ENCODE assay signal across 8 cellular contexts in genomic region chr19:9791552-9792181, GRCh38. TPM values are rescaled to one million over a fixed set of nuclear protein-coding genes. Genes with fewer than 3 reads are reported as not detected.
DNase-seq lines count a peak whose midpoint lies in the region; ATAC-seq, FAIRE-seq and TF ChIP-seq lines count a peak whose summit lies in the region.

No MANE protein-coding gene starts in this region.

- peak overlapping the region; percentile 86 for H3K4me3 Mint-ChIP-seq in activated naive CD4-positive, alpha-beta T cell treated with anti-CD3 and anti-CD28 coated beads for 36 hours
- peak overlapping the region; percentile 87 for H3K4me3 Mint-ChIP-seq in neural progenitor cell
- peak overlapping the region; percentile 79 for H3K4me3 Mint-ChIP-seq in stimulated activated naive CD8-positive, alpha-beta T cell treated with anti-CD3 and anti-CD28 coated beads, Interleukin-15, Interleukin-2, amounts not matched to agents 100 ng/mL and 50 ng/mL, for 24 hours

- peak; percentile 43 for ATAC-seq in GM19043 (IDR thresholded peaks at IDR 0.05; ENCODE audit: low read depth, unreplicated experiment)

- H3K36me3 ChIP-seq in neural progenitor cell, result no peaks in the 10 kb centered on the region

- no peaks in the 10 kb centered on the region for H3K27me3 Mint-ChIP-seq in activated naive CD4-positive, alpha-beta T cell treated with anti-CD3 and anti-CD28 coated beads for 36 hours (ENCODE audit: low read depth)
- peaks cover 3% of the 10 kb centered on the region for H3K27me3 Mint-ChIP-seq in neural progenitor cell (ENCODE audit: insufficient read depth, low read depth)
- no peaks in the 10 kb centered on the region for H3K27me3 Mint-ChIP-seq in stimulated activated naive CD8-positive, alpha-beta T cell treated with anti-CD3 and anti-CD28 coated beads, Interleukin-15, Interleukin-2, amounts not matched to agents 100 ng/mL and 50 ng/mL, for 24 hours

- peaks cover 14% of the 10 kb centered on the region for H3K4me1 Mint-ChIP-seq in activated naive CD4-positive, alpha-beta T cell treated with anti-CD3 and anti-CD28 coated beads for 36 hours (ENCODE audit: low read depth)
- peaks cover 17% of the 10 kb centered on the region for H3K4me1 Mint-ChIP-seq in neural progenitor cell
- H3K4me1 Mint-ChIP-seq in stimulated activated naive CD8-positive, alpha-beta T cell treated with anti-CD3 and anti-CD28 coated beads, Interleukin-15, Interleukin-2, amounts not matched to agents 100 ng/mL and 50 ng/mL, for 24 hours (ENCODE audit: low read depth), result peaks cover 28% of the 10 kb centered on the region

- peaks cover 33% of the 10 kb centered on the region for H3F3A ChIP-seq in neural progenitor cell (ENCODE audit: low read depth)

- peak overlapping the region; percentile 99 for H2AFZ ChIP-seq in neural progenitor cell (replicated peaks)

- in situ Hi-C loops in SK-MEL-5 (cut with HindIII; ENCODE audit: low pct_unique_long_range_greater_than_20kb, low sequenced_read_pairs), result no loop called here

- intact Hi-C loops in activated naive CD4-positive, alpha-beta T cell treated with anti-CD3 and anti-CD28 coated beads for 36 hours (cut with micrococcal nuclease), result loop anchor here (1.0 to 2.0 kb wide), 7 partner anchors 28 to 959 kb away; partner anchors contain the start of genes FBXL12, MBD3L1, ZNF121 and ZNF317

- peaks cover 5% of the 10 kb centered on the region for H3K27me3 ChIP-seq in neural progenitor cell

- peak; percentile 78 for DNase-seq in A172 (ENCODE audit: low spot score)
- DNase-seq in LoVo (ENCODE audit: low spot score), result peak; percentile 72
- peak; percentile 87 for DNase-seq in SK-MEL-5 (ENCODE audit: low read depth, low spot score)
- peak; percentile 96 for DNase-seq in activated naive CD4-positive, alpha-beta T cell treated with anti-CD3 and anti-CD28 coated beads for 36 hours
- peak; percentile 83 to 88 for DNase-seq in frontal cortex (ENCODE audit: low spot score in 2 of 2)
- DNase-seq in neural progenitor cell (ENCODE audit: low spot score), result peak; percentile 99

- FAIRE-seq in frontal cortex (lab: Jason Lieb, UNC), result no peak

- no peaks in the 10 kb centered on the region for H3K9me3 ChIP-seq in neural progenitor cell (ENCODE audit: low read depth)

- no peak overlapping the region for H3K9ac ChIP-seq in neural progenitor cell

- peak overlapping the region; percentile 75 for H3K4me2 ChIP-seq in neural progenitor cell

- H4K20me1 ChIP-seq in neural progenitor cell (ENCODE audit: low read depth), result no peaks in the 10 kb centered on the region

- H3K9me3 Mint-ChIP-seq in activated naive CD4-positive, alpha-beta T cell treated with anti-CD3 and anti-CD28 coated beads for 36 hours, result no peaks in the 10 kb centered on the region
- no peaks in the 10 kb centered on the region for H3K9me3 Mint-ChIP-seq in neural progenitor cell
- no peaks in the 10 kb centered on the region for H3K9me3 Mint-ChIP-seq in stimulated activated naive CD8-positive, alpha-beta T cell treated with anti-CD3 and anti-CD28 coated beads, Interleukin-15, Interleukin-2, amounts not matched to agents 100 ng/mL and 50 ng/mL, for 24 hours

- peaks cover 12% of the 10 kb centered on the region for H3K4me1 ChIP-seq in neural progenitor cell

- peak overlapping the region; percentile 88 for H3K4me3 ChIP-seq in neural progenitor cell

- H3K36me3 Mint-ChIP-seq in activated naive CD4-positive, alpha-beta T cell treated with anti-CD3 and anti-CD28 coated beads for 36 hours (ENCODE audit: low read depth), result no peaks in the 10 kb centered on the region
- no peaks in the 10 kb centered on the region for H3K36me3 Mint-ChIP-seq in neural progenitor cell
- H3K36me3 Mint-ChIP-seq in stimulated activated naive CD8-positive, alpha-beta T cell treated with anti-CD3 and anti-CD28 coated beads, Interleukin-15, Interleukin-2, amounts not matched to agents 100 ng/mL and 50 ng/mL, for 24 hours (ENCODE audit: low read depth), result no peaks in the 10 kb centered on the region

- CTCF ChIA-PET in activated naive CD4-positive, alpha-beta T cell treated with anti-CD3 and anti-CD28 coated beads for 36 hours (lab: Charles Lee), result interaction anchor here (1.0 to 1.8 kb wide), 2 partner anchors 166 to 586 kb away, joined by 3 to 8 read pairs; no protein-coding TSS in a partner anchor

- no peaks in the 10 kb centered on the region for H3K79me2 ChIP-seq in neural progenitor cell (ENCODE audit: low read depth)

- no peak for TF ChIP-seq CTCF in neural progenitor cell (IDR thresholded peaks at IDR 0.05)

- H3K27ac ChIP-seq in neural progenitor cell, result no peak overlapping the region

- peak overlapping the region; percentile 77 for H3K27ac Mint-ChIP-seq in activated naive CD4-positive, alpha-beta T cell treated with anti-CD3 and anti-CD28 coated beads for 36 hours
- peak overlapping the region; percentile 72 for H3K27ac Mint-ChIP-seq in neural progenitor cell
- peak overlapping the region; percentile 85 for H3K27ac Mint-ChIP-seq in stimulated activated naive CD8-positive, alpha-beta T cell treated with anti-CD3 and anti-CD28 coated beads, Interleukin-15, Interleukin-2, amounts not matched to agents 100 ng/mL and 50 ng/mL, for 24 hours

RNA-seq across cellular contexts. Expression of gene ZNF846, which starts 23.1 kb away (rescaled TPM):
- 1.2 and 3.8 TPM in 2 replicates for total RNA-seq in A172 (2014; rRNA removed; shearing (Covaris generic))
- total RNA-seq in SK-MEL-5 (2014; rRNA removed; shearing (Covaris generic)), result 2.0 and 3.3 TPM in 2 replicates
- 2.9 and 3.9 TPM in 2 replicates for polyA plus RNA-seq in SK-MEL-5 (2015; cell fraction: cytosol; rRNA removed)
- 7.9 and 9.0 TPM in 2 replicates for polyA plus RNA-seq in SK-MEL-5 (2015; cell fraction: nucleus; rRNA removed)
- 1 to 10 TPM; 2.0 to 3.5 TPM for total RNA-seq in activated naive CD4-positive, alpha-beta T cell treated with anti-CD3 and anti-CD28 coated beads for 36 hours
- total RNA-seq in frontal cortex (17.1 TPM), neural progenitor cell (ENCODE audit: low replicate concordance) (13.1 and 18.0 TPM in 2 replicates)

RNA-seq across cellular contexts. Expression of gene FBXL12, which starts 27.2 kb away (rescaled TPM):
- total RNA-seq in A172 (2014; rRNA removed; shearing (Covaris generic)), result 17.3 and 18.1 TPM in 2 replicates
- 9.6 and 11.5 TPM in 2 replicates for total RNA-seq in SK-MEL-5 (2014; rRNA removed; shearing (Covaris generic))
- 14.3 and 19.3 TPM in 2 replicates for polyA plus RNA-seq in SK-MEL-5 (2015; cell fraction: cytosol; rRNA removed)
- 68.0 and 68.6 TPM in 2 replicates for polyA plus RNA-seq in SK-MEL-5 (2015; cell fraction: nucleus; rRNA removed)
- total RNA-seq in activated naive CD4-positive, alpha-beta T cell treated with anti-CD3 and anti-CD28 coated beads for 36 hours, result 10 to 100 TPM; 17.5 to 19.8 TPM
- 6.5 TPM for total RNA-seq in frontal cortex
- 9.9 and 27.3 TPM in 2 replicates for total RNA-seq in neural progenitor cell (ENCODE audit: low replicate concordance)

RNA-seq across cellular contexts. Expression of gene UBL5, which starts 36.1 kb away (rescaled TPM):
- 506 and 560 TPM in 2 replicates for total RNA-seq in A172 (2014; rRNA removed; shearing (Covaris generic))
- total RNA-seq in SK-MEL-5 (2014; rRNA removed; shearing (Covaris generic)), result 182 and 207 TPM in 2 replicates
- 368 and 764 TPM in 2 replicates for polyA plus RNA-seq in SK-MEL-5 (2015; cell fraction: cytosol; rRNA removed)
- polyA plus RNA-seq in SK-MEL-5 (2015; cell fraction: nucleus; rRNA removed), result 48.5 and 65.2 TPM in 2 replicates
- total RNA-seq in activated naive CD4-positive, alpha-beta T cell treated with anti-CD3 and anti-CD28 coated beads for 36 hours, result 100 to 1,000 TPM; 287 to 298 TPM
- total RNA-seq in frontal cortex (97.4 TPM), neural progenitor cell (ENCODE audit: low replicate concordance) (628 and 652 TPM in 2 replicates)

RNA-seq across cellular contexts. Expression of gene PIN1, which starts 43.5 kb away (rescaled TPM):
- 231 and 232 TPM in 2 replicates for total RNA-seq in A172 (2014; rRNA removed; shearing (Covaris generic))
- 77.2 and 79.2 TPM in 2 replicates for total RNA-seq in SK-MEL-5 (2014; rRNA removed; shearing (Covaris generic))
- polyA plus RNA-seq in SK-MEL-5 (2015; cell fraction: cytosol; rRNA removed), result 57.3 and 90.0 TPM in 2 replicates
- polyA plus RNA-seq in SK-MEL-5 (2015; cell fraction: nucleus; rRNA removed), result 36.2 and 48.5 TPM in 2 replicates
- 10 to 100 TPM; 84.5 to 88.1 TPM for total RNA-seq in activated naive CD4-positive, alpha-beta T cell treated with anti-CD3 and anti-CD28 coated beads for 36 hours
- total RNA-seq in frontal cortex (67.3 TPM), neural progenitor cell (ENCODE audit: low replicate concordance) (43.4 and 141 TPM in 2 replicates)
